34 cellular contexts compared by ENCODE assay signal in the genomic region with DNA sequence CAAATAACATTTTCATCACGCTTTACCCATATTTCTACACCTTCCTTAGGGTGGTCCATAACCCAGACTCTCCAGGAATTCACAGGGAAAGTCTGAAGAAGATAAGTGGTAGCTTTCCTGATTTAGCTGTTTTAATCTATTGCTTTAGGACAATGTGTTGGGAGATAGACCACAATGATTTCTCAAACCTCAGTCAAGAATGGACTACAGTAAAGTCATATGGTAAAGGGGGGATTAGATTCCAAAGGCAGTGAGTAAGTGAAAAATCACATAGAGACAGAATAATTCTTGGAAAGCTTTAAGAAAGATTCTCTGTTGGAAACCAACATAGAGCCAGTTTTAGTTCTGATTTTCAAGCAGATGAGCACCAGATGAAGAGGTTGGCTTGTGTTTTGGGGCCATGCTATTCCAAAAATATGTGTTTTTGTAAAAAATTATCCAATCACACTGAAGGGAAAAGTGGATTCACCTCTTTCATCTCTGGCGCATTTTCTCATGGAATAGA.
"Had no signal": no experiment of that assay in that cellular context is flagged by ENCODE, and none has a peak within 500 bp of the region (broad histone marks: within the 10 kb centered on the region; RNA-seq: fewer than 3 reads in every experiment).

No MANE protein-coding gene starts in this region.

- H3K4me1 Mint-ChIP-seq: activated B cell treated with CpG ODN at 0.5 μM for 24 hours; activated naive CD4-positive, alpha-beta T cell treated with anti-CD3 and anti-CD28 coated beads, Interleukin-2, amount 50 U/mL, for 24 hours; activated naive CD8-positive, alpha-beta T cell treated with anti-CD3 and anti-CD28 coated beads for 36 hours; activated naive CD8-positive, alpha-beta T cell treated with anti-CD3 and anti-CD28 coated beads, Interleukin-2, amount 50 U/mL, for 24 hours; central memory CD8-positive, alpha-beta T cell; T-helper 17 cell had no signal

- H3K4me3 Mint-ChIP-seq: activated B cell treated with CpG ODN at 0.5 μM for 24 hours; activated CD8-positive, alpha-beta T cell treated with anti-CD3 and anti-CD28 coated beads for 36 hours; activated naive CD4-positive, alpha-beta T cell treated with anti-CD3 and anti-CD28 coated beads for 36 hours; activated naive CD4-positive, alpha-beta T cell treated with anti-CD3 and anti-CD28 coated beads, Interleukin-2, amount 50 U/mL, for 24 hours; activated naive CD8-positive, alpha-beta T cell treated with anti-CD3 and anti-CD28 coated beads for 36 hours; activated naive CD8-positive, alpha-beta T cell treated with anti-CD3 and anti-CD28 coated beads, Interleukin-2, amount 50 U/mL, for 24 hours; activated T-helper 1 cell treated with anti-CD3 and anti-CD28 coated beads, Interleukin-12 subunit alpha, Interleukin-12 subunit beta, Interleukin-2, Interleukin-4 antibody, amounts not matched to agents 30 ng/mL and 10 ng/mL and 1 ng/mL, durations not matched to agents 14 hours and 24 hours and 36 hours; central memory CD8-positive, alpha-beta T cell; dendritic cell treated with granulocyte-macrophage colony-stimulating factor and Interleukin-4, amounts not matched to agents 40 ng/mL and 50 ng/mL, for 4 days; endodermal cell; T-helper 17 cell; T-helper 2 cell treated with Interferon-gamma antibody and Interleukin-4, amounts not matched to agents 5 μg/mL and 100 μg/mL, for 36 hours had no signal

- H3K4me3 ChIP-seq: adrenal gland, ascending aorta, coronary artery, dorsolateral prefrontal cortex, gastrocnemius medialis, heart left ventricle had no signal

- DNase-seq: activated B cell treated with CpG ODN at 0.5 μM for 24 hours; activated CD4-positive, alpha-beta T cell treated with anti-CD3 and anti-CD28 coated beads for 48 hours; activated CD4-positive, alpha-beta T cell treated with anti-CD3 and anti-CD28 coated beads, Interleukin-2, amount 50 U/mL, for 1 hour; activated CD4-positive, alpha-beta T cell treated with anti-CD3 and anti-CD28 coated beads, Interleukin-2, amount 50 U/mL, for 48 hours; activated CD8-positive, alpha-beta memory T cell treated with anti-CD3 and anti-CD28 coated beads for 24 hours; activated CD8-positive, alpha-beta T cell treated with anti-CD3 and anti-CD28 coated beads for 36 hours; activated effector memory CD4-positive, alpha-beta T cell treated with anti-CD3 and anti-CD28 coated beads, Interleukin-2, amount 50 U/mL, for 16 hours; activated naive CD4-positive, alpha-beta T cell treated with anti-CD3 and anti-CD28 coated beads for 36 hours; activated naive CD8-positive, alpha-beta T cell treated with anti-CD3 and anti-CD28 coated beads for 36 hours; activated naive CD8-positive, alpha-beta T cell treated with anti-CD3 and anti-CD28 coated beads, Interleukin-2, amount 50 U/mL, for 24 hours; activated T-cell treated with anti-CD3 and anti-CD28 coated beads, Interleukin-2, amount 50 U/mL, for 48 hours; adrenal gland; brain microvascular endothelial cell; dorsolateral prefrontal cortex; effector memory CD4-positive, alpha-beta T cell; endodermal cell; foreskin fibroblast; gastrocnemius medialis; glutamatergic neuron; heart left ventricle; hypothalamus; T-helper 17 cell; T1000; WERI-Rb-1 had no signal

- H3K36me3 ChIP-seq: adrenal gland, ascending aorta, brain microvascular endothelial cell, gastrocnemius medialis, heart left ventricle, WERI-Rb-1 had no signal

- H3K27ac ChIP-seq: adrenal gland, ascending aorta, brain microvascular endothelial cell, coronary artery, dorsolateral prefrontal cortex, gastrocnemius medialis, heart left ventricle, WERI-Rb-1 had no signal

- H3K4me1 ChIP-seq: adrenal gland, gastrocnemius medialis had no signal

- H3K9me3 Mint-ChIP-seq: activated naive CD4-positive, alpha-beta T cell treated with anti-CD3 and anti-CD28 coated beads for 36 hours; activated naive CD4-positive, alpha-beta T cell treated with anti-CD3 and anti-CD28 coated beads, Interleukin-2, amount 50 U/mL, for 24 hours had no signal

- H3K9me3 ChIP-seq: adrenal gland, gastrocnemius medialis had no signal

- H3K36me3 Mint-ChIP-seq: activated naive CD4-positive, alpha-beta T cell treated with anti-CD3 and anti-CD28 coated beads, Interleukin-2, amount 50 U/mL, for 24 hours; activated naive CD8-positive, alpha-beta T cell treated with anti-CD3 and anti-CD28 coated beads for 36 hours had no signal

- H3K27me3 ChIP-seq: adrenal gland, ascending aorta, brain microvascular endothelial cell, gastrocnemius medialis, heart left ventricle had no signal

- ATAC-seq: activated CD4-positive, CD25-positive, alpha-beta regulatory T cell treated with anti-CD3 and anti-CD28 coated beads, Interleukin-2, amount 50 U/mL, for 24 hours; activated CD8-positive, alpha-beta T cell treated with anti-CD3 and anti-CD28 coated beads for 36 hours; activated naive CD8-positive, alpha-beta T cell treated with anti-CD3 and anti-CD28 coated beads, Interleukin-2, amount 50 U/mL, for 24 hours; esophagus mucosa; gastrocnemius medialis; heart left ventricle; T-helper 17 cell had no signal

- H3K27ac Mint-ChIP-seq: activated B cell treated with CpG ODN at 0.5 μM for 24 hours; activated CD8-positive, alpha-beta T cell treated with anti-CD3 and anti-CD28 coated beads for 36 hours; activated naive CD4-positive, alpha-beta T cell treated with anti-CD3 and anti-CD28 coated beads for 36 hours; activated naive CD4-positive, alpha-beta T cell treated with anti-CD3 and anti-CD28 coated beads, Interleukin-2, amount 50 U/mL, for 24 hours; activated naive CD8-positive, alpha-beta T cell treated with anti-CD3 and anti-CD28 coated beads for 36 hours; activated naive CD8-positive, alpha-beta T cell treated with anti-CD3 and anti-CD28 coated beads, Interleukin-2, amount 50 U/mL, for 24 hours; activated T-helper 1 cell treated with anti-CD3 and anti-CD28 coated beads, Interleukin-12 subunit alpha, Interleukin-12 subunit beta, Interleukin-2, Interleukin-4 antibody, amounts not matched to agents 30 ng/mL and 10 ng/mL and 1 ng/mL, durations not matched to agents 14 hours and 24 hours and 36 hours; activated T-helper 2 cell treated with anti-CD3 and anti-CD28 coated beads, Interferon-gamma antibody, Interleukin-2, Interleukin-4, amounts not matched to agents 10 μg/mL and 5 μg/mL and 100 μg/mL, durations not matched to agents 14 hours and 24 hours and 36 hours; dendritic cell treated with granulocyte-macrophage colony-stimulating factor and Interleukin-4, amounts not matched to agents 40 ng/mL and 50 ng/mL, for 4 days; endodermal cell; T-helper 17 cell; T-helper 2 cell treated with Interferon-gamma antibody and Interleukin-4, amounts not matched to agents 5 μg/mL and 100 μg/mL, for 36 hours had no signal

- H3K27me3 Mint-ChIP-seq: activated B cell treated with CpG ODN at 0.5 μM for 24 hours; activated naive CD4-positive, alpha-beta T cell treated with anti-CD3 and anti-CD28 coated beads, Interleukin-2, amount 50 U/mL, for 24 hours; activated naive CD8-positive, alpha-beta T cell treated with anti-CD3 and anti-CD28 coated beads for 36 hours; activated naive CD8-positive, alpha-beta T cell treated with anti-CD3 and anti-CD28 coated beads, Interleukin-2, amount 50 U/mL, for 24 hours; central memory CD8-positive, alpha-beta T cell; dendritic cell treated with granulocyte-macrophage colony-stimulating factor and Interleukin-4, amounts not matched to agents 40 ng/mL and 50 ng/mL, for 4 days; T-helper 17 cell had no signal
